ENCODE assay signal across 19 cellular contexts in genomic region chr4:7507381-7507780, GRCh38.
"Had no signal": no experiment of that assay in that cellular context is flagged by ENCODE, and none has a peak within 500 bp of the region (broad histone marks: within the 10 kb centered on the region; RNA-seq: fewer than 3 reads in every experiment).

No MANE protein-coding gene starts in this region.

- H3K4me1 ChIP-seq: left ventricle myocardium inferior, right atrium auricular region had no signal

- ATAC-seq: activated CD4-positive, CD25-positive, alpha-beta regulatory T cell treated with anti-CD3 and anti-CD28 coated beads, Interleukin-2, amount 50 U/mL, for 24 hours; mucosa of descending colon; natural killer cell; stimulated activated naive B cell treated with anti-CD40 and anti-IgM and Interleukin-4, amounts not matched to agents 10 μg/mL and 1 μg/mL and 100 μg/mL, for 72 hours had no signal

- H3K27me3 ChIP-seq: esophagus muscularis mucosa, right atrium auricular region had no signal

- H3K4me3 ChIP-seq: coronary artery, esophagus muscularis mucosa, left ventricle myocardium inferior, mucosa of descending colon, right atrium auricular region, skin epidermis had no signal

- H3K36me3 ChIP-seq: esophagus muscularis mucosa, left ventricle myocardium inferior, right atrium auricular region had no signal

- DNase-seq: activated CD4-positive, alpha-beta T cell treated with anti-CD3 and anti-CD28 coated beads, Interleukin-2, amount 50 U/mL, for 4 hours; activated naive CD4-positive, alpha-beta T cell treated with anti-CD3 and anti-CD28 coated beads, Interleukin-2, amount 50 U/mL, for 16 hours; central memory CD4-positive, alpha-beta T cell; glutamatergic neuron; hypothalamus; kidney; left ventricle myocardium inferior; mucosa of descending colon; natural killer cell; stimulated activated CD4-positive, alpha-beta T cell treated with anti-CD3 and anti-CD28 coated beads, Interleukin-15, amount 100 ng/mL, for 24 hours; stimulated activated CD4-positive, alpha-beta T cell treated with anti-CD3 and anti-CD28 coated beads, Interleukin-4, amount 100 ng/mL, for 1 hour; stimulated activated naive B cell treated with anti-CD40 and anti-IgM and Interleukin-4, amounts not matched to agents 10 μg/mL and 1 μg/mL and 100 μg/mL, for 72 hours; substantia nigra; trophoblast cell had no signal

- H3K9me3 ChIP-seq: esophagus muscularis mucosa, left ventricle myocardium inferior, mucosa of descending colon, right atrium auricular region had no signal

- H3K27ac ChIP-seq: coronary artery, esophagus muscularis mucosa, left ventricle myocardium inferior, right atrium auricular region, skin epidermis had no signal
